Comparison of ENCODE assay signal across 24 cellular contexts in genomic region chr4:180465364-180465763, GRCh38.
"Had no signal": no experiment of that assay in that cellular context is flagged by ENCODE, and none has a peak within 500 bp of the region (broad histone marks: within the 10 kb centered on the region; RNA-seq: fewer than 3 reads in every experiment).

No MANE protein-coding gene starts in this region.

- H3K36me3 ChIP-seq: left ventricle myocardium inferior, ovary, right atrium auricular region, right lobe of liver, thyroid gland, transverse colon, upper lobe of left lung, vagina had no signal

- H3K4me3 ChIP-seq: left ventricle myocardium inferior, lung, mucosa of descending colon, ovary, right atrium auricular region, right lobe of liver, smooth muscle cell, testis, thyroid gland, transverse colon, upper lobe of left lung, vagina had no signal

- H3K27me3 ChIP-seq: ovary, right atrium auricular region, right lobe of liver, testis, thyroid gland, transverse colon, upper lobe of left lung, vagina had no signal

- ATAC-seq: mucosa of descending colon; naive thymus-derived CD4-positive, alpha-beta T cell; natural killer cell treated with Interleukin-12 subunit alpha and Interleukin-12 subunit beta and Interleukin-15 and Interleukin-18, amount 100 ng/mL, for 72 hours; right lobe of liver; stimulated activated memory B cell treated with anti-CD40 and anti-IgM and Interleukin-4, amounts not matched to agents 10 μg/mL and 1 μg/mL and 100 μg/mL, for 72 hours; stimulated activated naive CD8-positive, alpha-beta T cell treated with anti-CD3 and anti-CD28 coated beads, Interleukin-15, amount 100 ng/mL, for 72 hours had no signal

- H3K27ac ChIP-seq: left ventricle myocardium inferior, ovary, right atrium auricular region, right lobe of liver, testis, thyroid gland, transverse colon, upper lobe of left lung, vagina had no signal

- H3K9me3 ChIP-seq: mucosa of descending colon, ovary, right atrium auricular region, right lobe of liver, testis, thyroid gland, transverse colon, vagina had no signal

- H3K4me2 ChIP-seq: smooth muscle cell had no signal

- DNase-seq: islet precursor cell; left ventricle myocardium inferior; midbrain; mucosa of descending colon; naive thymus-derived CD4-positive, alpha-beta T cell; ovary; right lobe of liver; stimulated activated CD4-positive, alpha-beta T cell treated with anti-CD3 and anti-CD28 coated beads, Interleukin-1b, Interleukin-23, amount 100 ng/mL, for 48 hours; stimulated activated CD4-positive, alpha-beta T cell treated with anti-CD3 and anti-CD28 coated beads, Interleukin-2, amount 100 ng/mL, for 48 hours; stimulated activated CD4-positive, alpha-beta T cell treated with anti-CD3 and anti-CD28 coated beads, Interleukin-4, amount 100 ng/mL, for 4 hours; stimulated activated CD8-positive, alpha-beta memory T cell treated with anti-CD3 and anti-CD28 coated beads, Interleukin-4, amount 100 ng/mL, for 48 hours; stimulated activated naive CD4-positive, alpha-beta T cell treated with Interleukin-2 at 50 U/mL for 16 hours; stimulated activated naive CD8-positive, alpha-beta T cell treated with anti-CD3 and anti-CD28 coated beads, Interleukin-15, amount 100 ng/mL, for 72 hours; substantia nigra; testis; thyroid gland; transverse colon; upper lobe of left lung had no signal

- H3K4me1 ChIP-seq: left ventricle myocardium inferior, right atrium auricular region, right lobe of liver, testis, thyroid gland, transverse colon, upper lobe of left lung, vagina had no signal
